Comparison of ENCODE assay signal across 27 cellular contexts in genomic region chrX:54208531-54208930, GRCh38. TPM values are rescaled to one million over a fixed set of nuclear protein-coding genes. Genes with fewer than 3 reads are reported as not detected.
DNase-seq lines count a peak whose midpoint lies in the region; ATAC-seq, FAIRE-seq and TF ChIP-seq lines count a peak whose summit lies in the region.
"Had no signal": no experiment of that assay in that cellular context is flagged by ENCODE, and none has a peak within 500 bp of the region (broad histone marks: within the 10 kb centered on the region; RNA-seq: fewer than 3 reads in every experiment).

No MANE protein-coding gene starts in this region.

- H3K9me3 ChIP-seq in astrocyte (ENCODE audit: insufficient read depth, low read depth, low read length) (no peaks in the 10 kb centered on the region), osteoblast (ENCODE audit: low read depth, low read length) (no peaks in the 10 kb centered on the region), right lobe of liver (no peaks in the 10 kb centered on the region)
- H3K9me3 ChIP-seq: ovary, upper lobe of left lung had no signal

- no peaks in the 10 kb centered on the region for H3K79me2 ChIP-seq in astrocyte (ENCODE audit: insufficient read depth, low read length)
- H3K79me2 ChIP-seq in osteoblast (ENCODE audit: insufficient read depth, low read length): no peaks in the 10 kb centered on the region

- H3K4me2 ChIP-seq in astrocyte (ENCODE audit: low read length) (no peak overlapping the region), osteoblast (ENCODE audit: insufficient read depth, low read length) (no peak overlapping the region)
- H3K4me2 ChIP-seq: PC-9 had no signal

- no peak overlapping the region for H2AFZ ChIP-seq in astrocyte (ENCODE audit: low read depth, low read length)
- H2AFZ ChIP-seq in osteoblast (ENCODE audit: low read length): peak overlapping the region; percentile 35
- H2AFZ ChIP-seq: PC-9 had no signal

- H3K4me3 Mint-ChIP-seq in astrocyte (ENCODE audit: unreplicated experiment): no peak overlapping the region
- H3K4me3 Mint-ChIP-seq: activated CD4-positive, alpha-beta T cell treated with anti-CD3 and anti-CD28 coated beads, Interleukin-2, amount 10 ng/mL, durations not matched to agents 7 days and 5 days; activated T-cell treated with anti-CD3 and anti-CD28 coated beads, Interleukin-2, amount 50 U/mL, for 24 hours; endodermal cell; nephron had no signal

- H3K4me3 ChIP-seq in astrocyte (ENCODE audit: insufficient read depth, low read depth, low read length): no peak overlapping the region
- H3K4me3 ChIP-seq in fibroblast of mammary gland (ENCODE audit: control insufficient read depth, low read depth, low read length): no peak overlapping the region
- H3K4me3 ChIP-seq in osteoblast (ENCODE audit: insufficient read depth, low read length): no peak overlapping the region
- no peak overlapping the region for H3K4me3 ChIP-seq in right lobe of liver
- H3K4me3 ChIP-seq: ovary, PC-9, upper lobe of left lung had no signal

- no peaks in the 10 kb centered on the region for H3K36me3 Mint-ChIP-seq in astrocyte (ENCODE audit: low read depth, unreplicated experiment)

- no peak for ATAC-seq in GM18909 (IDR thresholded peaks at IDR 0.05; ENCODE audit: poor library complexity, unreplicated experiment)
- no peak for ATAC-seq in right lobe of liver
- ATAC-seq in GM21367 (IDR thresholded peaks at IDR 0.05; ENCODE audit: unreplicated experiment): no peak

- no peak for FAIRE-seq in astrocyte (lab: Jason Lieb, UNC)
- FAIRE-seq: D721Med had no signal

- no peaks in the 10 kb centered on the region for H3K36me3 ChIP-seq in astrocyte (ENCODE audit: insufficient read depth, low read length)
- no peaks in the 10 kb centered on the region for H3K36me3 ChIP-seq in osteoblast (ENCODE audit: insufficient read depth, low read length)
- no peaks in the 10 kb centered on the region for H3K36me3 ChIP-seq in right lobe of liver
- H3K36me3 ChIP-seq: ovary, upper lobe of left lung had no signal

- TF ChIP-seq CTCF in astrocyte (IDR thresholded peaks at IDR 0.05; ENCODE audit: insufficient read depth, low read depth, low read length) (no peak), fibroblast of mammary gland (conservative IDR thresholded peaks at IDR 0.05; ENCODE audit: control insufficient read depth, insufficient read depth, low read depth, low read length) (no peak), osteoblast (IDR thresholded peaks at IDR 0.05; ENCODE audit: extremely low read depth, low read depth, low read length) (no peak), right lobe of liver (IDR thresholded peaks at IDR 0.05) (no peak)

- no peak overlapping the region for H3K27ac Mint-ChIP-seq in astrocyte (ENCODE audit: unreplicated experiment)
- H3K27ac Mint-ChIP-seq: activated CD4-positive, alpha-beta T cell treated with anti-CD3 and anti-CD28 coated beads, Interleukin-2, amount 10 ng/mL, durations not matched to agents 7 days and 5 days; activated T-cell treated with anti-CD3 and anti-CD28 coated beads, Interleukin-2, amount 50 U/mL, for 24 hours; endodermal cell had no signal

- no peak overlapping the region for H3K27ac ChIP-seq in astrocyte (ENCODE audit: low read depth, low read length)
- no peak overlapping the region for H3K27ac ChIP-seq in osteoblast (ENCODE audit: low read depth, low read length)
- H3K27ac ChIP-seq in right lobe of liver: no peak overlapping the region
- H3K27ac ChIP-seq: ovary, PC-9, upper lobe of left lung had no signal

- no peaks in the 10 kb centered on the region for H3K4me1 Mint-ChIP-seq in astrocyte (ENCODE audit: low read depth, unreplicated experiment)
- H3K4me1 Mint-ChIP-seq: activated CD4-positive, alpha-beta T cell treated with anti-CD3 and anti-CD28 coated beads, Interleukin-2, amount 10 ng/mL, durations not matched to agents 7 days and 5 days; endodermal cell; nephron had no signal

- H3K27me3 ChIP-seq in astrocyte (ENCODE audit: insufficient read depth, low read length) (no peaks in the 10 kb centered on the region), osteoblast (ENCODE audit: insufficient read depth, low read length) (no peaks in the 10 kb centered on the region), right lobe of liver (no peaks in the 10 kb centered on the region)
- H3K27me3 ChIP-seq: ovary, upper lobe of left lung had no signal

- TF ChIP-seq POLR2A in right lobe of liver (IDR thresholded peaks at IDR 0.05): no peak

- H3K27me3 Mint-ChIP-seq in astrocyte (ENCODE audit: low read depth, unreplicated experiment): no peaks in the 10 kb centered on the region
- H3K27me3 Mint-ChIP-seq: activated CD4-positive, alpha-beta T cell treated with anti-CD3 and anti-CD28 coated beads, Interleukin-2, amount 10 ng/mL, durations not matched to agents 7 days and 5 days had no signal

- no peak overlapping the region for H3K9ac ChIP-seq in astrocyte (ENCODE audit: low read length)

- intact Hi-C loops in right lobe of liver (cut with DNase I): no loop called here

- DNase-seq in EL: peak; percentile 1
- DNase-seq in astrocyte (ENCODE audit: low read depth): peak; percentile 51
- DNase-seq in fibroblast of mammary gland (ENCODE audit: low read depth): peak; percentile 73
- peak; percentile 91 for DNase-seq in osteoblast (ENCODE audit: insufficient read length, low spot score, missing footprints)
- DNase-seq in right lobe of liver: no peak
- no peak for DNase-seq in AG08396 (ENCODE audit: low spot score)
- DNase-seq: activated CD4-positive, alpha-beta T cell treated with anti-CD3 and anti-CD28 coated beads, Interleukin-2, amount 10 ng/mL, durations not matched to agents 7 days and 5 days; activated T-cell treated with anti-CD3 and anti-CD28 coated beads, Interleukin-2, amount 50 U/mL, for 24 hours; cortex of kidney; endodermal cell; H7; head of caudate nucleus; NCI-H1105 treated with DMSO at 0.1 percent for 48 hours; NCI-H2081; NCI-H2227 treated with DMSO at 0.1 percent for 48 hours; NCI-H526 treated with DMSO at 0.1 percent for 48 hours; ovary; PC-9; SHP77; stimulated activated CD4-positive, alpha-beta T cell treated with anti-CD3 and anti-CD28 coated beads, Interleukin-4, amount 100 ng/mL, for 1 hour; substantia nigra; T1000; upper lobe of left lung had no signal

- 77% methylated on average over 3 of the region's 3 CpGs for WGBS in right lobe of liver (ENCODE audit: insufficient coverage, low coverage, low lambda C conversion rate, missing lambda C conversion rate)

- H3K4me1 ChIP-seq in astrocyte (ENCODE audit: insufficient read depth, low read length) (no peaks in the 10 kb centered on the region), osteoblast (ENCODE audit: insufficient read depth, low read length) (peaks cover 5% of the 10 kb centered on the region), right lobe of liver (no peaks in the 10 kb centered on the region)
- H3K4me1 ChIP-seq: upper lobe of left lung had no signal

- no peaks in the 10 kb centered on the region for H4K20me1 ChIP-seq in astrocyte (ENCODE audit: insufficient read depth, low read length)
- H4K20me1 ChIP-seq in osteoblast (ENCODE audit: insufficient read depth, low read length): no peaks in the 10 kb centered on the region

- no peaks in the 10 kb centered on the region for H3K9me3 Mint-ChIP-seq in astrocyte (ENCODE audit: unreplicated experiment)
- H3K9me3 Mint-ChIP-seq: activated CD4-positive, alpha-beta T cell treated with anti-CD3 and anti-CD28 coated beads, Interleukin-2, amount 10 ng/mL, durations not matched to agents 7 days and 5 days; activated T-cell treated with anti-CD3 and anti-CD28 coated beads, Interleukin-2, amount 50 U/mL, for 24 hours had no signal

RNA-seq across cellular contexts. Expression of gene FAM120C, which starts 25.5 kb away (rescaled TPM):
- total RNA-seq in astrocyte (6.0 and 6.9 TPM in 2 replicates), osteoblast (8.0 TPM in 2 replicates), right lobe of liver (1 to 10 TPM; 2.9 to 5.0 (median 4.3) TPM)

Comparison
In these comparisons a context has a peak if more than half of its experiments do, and no peak if none do; other contexts are left out.
1. DNase-seq: peak in EL (single experiment), astrocyte (single experiment), fibroblast of mammary gland (single experiment) and osteoblast (single experiment); none in right lobe of liver (0 of 3) and AG08396 (single experiment).